ENCODE assay signal across 26 cellular contexts in genomic region chr4:8127051-8127798, GRCh38. TPM values are rescaled to one million over a fixed set of nuclear protein-coding genes. Genes with fewer than 3 reads are reported as not detected.
A peak's percentile ranks its signal among the peaks of the same experiment; 100 is the strongest.
DNase-seq lines count a peak whose midpoint lies in the region; FAIRE-seq and TF ChIP-seq lines count a peak whose summit lies in the region.
"Had no signal": no experiment of that assay in that cellular context is flagged by ENCODE, and none has a peak within 500 bp of the region (broad histone marks: within the 10 kb centered on the region; RNA-seq: fewer than 3 reads in every experiment).

No MANE protein-coding gene starts in this region.

- FAIRE-seq in H1 (lab: Jason Lieb, UNC), result no peak
- FAIRE-seq: A204.1, GM12878, HTR-8/SVneo had no signal

- no peaks in the 10 kb centered on the region for H3K27me3 Mint-ChIP-seq in neural crest cell (ENCODE audit: low read depth)
- H3K27me3 Mint-ChIP-seq: CD4-positive, alpha-beta T cell had no signal

- H2BK20ac ChIP-seq in H1 (ENCODE audit: low read length), result no peak overlapping the region

- H3K9ac ChIP-seq in HUES48 (ENCODE audit: low read depth, low read length), result no peak overlapping the region; the same call in 1 of the 2 replicates
- H3K9ac ChIP-seq in H1 (replicated peaks in 1 of 4; ENCODE audit: extremely low read depth in 1 of 4, low read depth in 3 of 4, low read length in 3 of 4), result peak overlapping the region in 1 of 4 experiments; percentile 18; a peak in 1 of 7 replicates
- H3K9ac ChIP-seq: SK-N-SH had no signal

- POLR2A ChIA-PET in H1 (lab: Charles Lee; ENCODE audit: partially characterized antibody), result interaction anchor here (0.6 to 1.3 kb wide), 2 partner anchors 15 to 595 kb away, joined by 4 read pairs; no protein-coding TSS in a partner anchor

- peaks cover 14% of the 10 kb centered on the region for H3K4me1 Mint-ChIP-seq in neural crest cell
- H3K4me1 Mint-ChIP-seq: IgD-negative memory B cell had no signal

- H4K8ac ChIP-seq in H1 (ENCODE audit: extremely low read depth, insufficient read depth, low read length), result peak overlapping the region; percentile 52

- no peak overlapping the region for H3K23ac ChIP-seq in H1 (ENCODE audit: insufficient read length)

- CTCF ChIA-PET in H1 (lab: Charles Lee; ENCODE audit: partially characterized antibody), result interaction anchor here (0.9 to 2.2 kb wide), 9 partner anchors 9 to 191 kb away, joined by 3 to 9 read pairs (median 4); no protein-coding TSS in a partner anchor

- no peaks in the 10 kb centered on the region for H3K79me1 ChIP-seq in H1 (ENCODE audit: low read depth, low read length)

- peak overlapping the region; percentile 45 for H3K27ac ChIP-seq in HUES48 (ENCODE audit: low read depth, low read length)
- no peak overlapping the region for H3K27ac ChIP-seq in H1 (ENCODE audit: low read depth, low read length)
- H3K27ac ChIP-seq: RWPE1 had no signal

- H2BK15ac ChIP-seq in H1 (ENCODE audit: low read length), result no peak overlapping the region

- 89% methylated on average over 24 of the region's 28 CpGs; no CpG with 5 or more reads in 1 of the 2 experiments for WGBS in H1 (ENCODE audit: extremely low coverage in 1 of 2, insufficient coverage in 1 of 2, insufficient read length in 1 of 2, insufficient replicate concordance in 2 of 2, low coverage in 1 of 2, low lambda C conversion rate in 2 of 2, missing lambda C conversion rate in 1 of 2), 2 experiments

- H2AFZ ChIP-seq in H1 (ENCODE audit: low read length), result no peak overlapping the region

- no peak for TF ChIP-seq CTCF in H1 (IDR thresholded peaks at IDR 0.05; ENCODE audit: control extremely low read depth in 1 of 3, insufficient read depth in 1 of 3, low read depth in 1 of 3, low read length in 3 of 3)
- no peak for TF ChIP-seq CTCF in neural crest cell (conservative IDR thresholded peaks at IDR 0.05)

- H3K4me3 ChIP-seq in HUES48 (ENCODE audit: low read depth, low read length) (no peak overlapping the region), H1 (ENCODE audit: extremely low read depth in 1 of 4, insufficient read depth in 2 of 4, low read depth in 3 of 4, low read length in 4 of 4) (no peak overlapping the region)
- H3K4me3 ChIP-seq: GM12878, HAP-1 had no signal

- H2BK5ac ChIP-seq in H1 (ENCODE audit: low read depth, low read length), result 0 out of 2 replicates have a peak overlapping the region, but pooled peaks have one; percentile 60

- no peak for TF ChIP-seq RAD21 in H1 (IDR thresholded peaks at IDR 0.05 in 1 of 2, conservative IDR thresholded peaks at IDR 0.05 in 1 of 2; ENCODE audit: low read depth in 2 of 2, low read length in 2 of 2)

- H3K36me3 Mint-ChIP-seq in neural crest cell (ENCODE audit: low read depth), result no peaks in the 10 kb centered on the region
- H3K36me3 Mint-ChIP-seq: IgD-negative memory B cell had no signal

- no peak overlapping the region for H4K5ac ChIP-seq in H1 (ENCODE audit: insufficient read length, low read depth, low read length)

- H3K4me1 ChIP-seq in HUES48 (ENCODE audit: control insufficient read depth, insufficient read depth, low read length) (peaks cover 11% of the 10 kb centered on the region), H1 (replicated peaks in 1 of 4; ENCODE audit: control insufficient read depth in 3 of 4, insufficient read depth in 4 of 4, low read length in 3 of 4) (peaks cover 0 to 13% (median 6%) of the 10 kb centered on the region in 4 experiments; a peak in 5 of 7 replicates)
- H3K4me1 ChIP-seq: HAP-1 had no signal

- no peak overlapping the region for H3K4me2 ChIP-seq in H1 (ENCODE audit: insufficient read depth in 1 of 2, low read depth in 2 of 2, low read length in 2 of 2)
- H3K4me2 ChIP-seq: SK-N-SH had no signal

- H3K18ac ChIP-seq in H1 (ENCODE audit: extremely low read depth, low read length), result no peak overlapping the region

- H3K9me3 Mint-ChIP-seq in neural crest cell, result no peaks in the 10 kb centered on the region
- H3K9me3 Mint-ChIP-seq: CD4-positive, alpha-beta T cell; IgD-negative memory B cell had no signal

- H3K27ac Mint-ChIP-seq in neural crest cell (ENCODE audit: unreplicated experiment), result peak overlapping the region; percentile 6
- H3K27ac Mint-ChIP-seq: CD4-positive, alpha-beta T cell; IgD-negative memory B cell had no signal

- no peak for TF ChIP-seq POLR2A in H1 (IDR thresholded peaks at IDR 0.05; ENCODE audit: control extremely low read depth in 1 of 2, low read depth in 2 of 2, low read length in 2 of 2)

- H2AK5ac ChIP-seq in H1 (ENCODE audit: low read depth, low read length), result no peak overlapping the region

- no peak overlapping the region for H4K91ac ChIP-seq in H1 (replicated peaks; ENCODE audit: insufficient read length, low read length)

- H4K20me1 ChIP-seq in H1 (replicated peaks in 1 of 2; ENCODE audit: control insufficient read depth in 1 of 2, insufficient read depth in 2 of 2, low read length in 2 of 2), result no peaks in the 10 kb centered on the region

- no peak overlapping the region for H3K56ac ChIP-seq in H1 (replicated peaks; ENCODE audit: insufficient read length, low read depth, low read length)

- H2BK120ac ChIP-seq in H1 (replicated peaks; ENCODE audit: low read depth, low read length), result no peak overlapping the region

- no peaks in the 10 kb centered on the region for H3K27me3 ChIP-seq in HUES48 (ENCODE audit: control insufficient read depth, insufficient read depth, low read length)
- no peaks in the 10 kb centered on the region; a peak in 1 of 7 replicates for H3K27me3 ChIP-seq in H1 (replicated peaks in 1 of 4; ENCODE audit: control insufficient read depth in 3 of 4, extremely low read depth in 1 of 4, insufficient read depth in 3 of 4, low read length in 3 of 4)
- H3K27me3 ChIP-seq: BE2C had no signal

- H3K79me2 ChIP-seq in H1 (ENCODE audit: control insufficient read depth in 1 of 2, insufficient read depth in 2 of 2, low read length in 2 of 2), result no peaks in the 10 kb centered on the region

- H3K23me2 ChIP-seq in H1 (ENCODE audit: low read depth, low read length), result no peaks in the 10 kb centered on the region

- DNase-seq in A172 (ENCODE audit: low spot score) (peak; percentile 40), H1 (ENCODE audit: low read depth in 1 of 2, low spot score in 2 of 2) (no peak), neural crest cell (ENCODE audit: low read depth, low spot score) (no peak), NCI-H69 (lab: John Stamatoyannopoulos, UW) (no peak), NCI-H345 treated with DMSO at 0.1 percent for 48 hours (lab: John Stamatoyannopoulos, UW; ENCODE audit: unreplicated experiment) (no peak), iPS-NIHi7 (ENCODE audit: extremely low spot score) (no peak), posterior vena cava (ENCODE audit: low spot score) (no peak)
- DNase-seq: BE2C; CD4-positive, alpha-beta T cell; COR-L47; DMS79; Karpas-422; MV-4-11; NCI-H1694; NCI-H2081 treated with DMSO at 0.1 percent for 48 hours; NCI-H748 treated with DMSO at 0.1 percent for 48 hours; SIG-M5; SK-N-SH had no signal

- no peak overlapping the region for H3K14ac ChIP-seq in H1 (ENCODE audit: insufficient read length)

- H3K36me3 ChIP-seq in HUES48 (ENCODE audit: control insufficient read depth, insufficient read depth, low read length), result no peaks in the 10 kb centered on the region
- no peaks in the 10 kb centered on the region for H3K36me3 ChIP-seq in H1 (ENCODE audit: control insufficient read depth in 2 of 4, insufficient read depth in 4 of 4, low read length in 3 of 4)
- H3K36me3 ChIP-seq: BE2C, HAP-1 had no signal

- no peak overlapping the region for H3K4me3 Mint-ChIP-seq in neural crest cell
- H3K4me3 Mint-ChIP-seq: CD4-positive, alpha-beta T cell; IgD-negative memory B cell had no signal

- H3K9me3 ChIP-seq in HUES48 (ENCODE audit: control insufficient read depth, insufficient read depth, low read length) (no peaks in the 10 kb centered on the region), H1 (ENCODE audit: insufficient read depth in 2 of 2, low read depth in 1 of 2, low read length in 1 of 2) (no peaks in the 10 kb centered on the region)
- H3K9me3 ChIP-seq: BE2C, HAP-1, SK-N-SH had no signal

- H3K4ac ChIP-seq in H1 (replicated peaks; ENCODE audit: insufficient read length, low read depth, low read length), result no peak overlapping the region

- no peak for TF ChIP-seq EP300 in H1 (IDR thresholded peaks at IDR 0.05; ENCODE audit: borderline replicate concordance in 1 of 2, low read depth in 2 of 2, low read length in 2 of 2)

- H2BK12ac ChIP-seq in H1 (ENCODE audit: low read depth, low read length), result peak overlapping the region; percentile 75; the same call in 1 of the 2 replicates

- intact Hi-C loops in posterior vena cava (cut with DNase I), result no loop called here

TF ChIP-seq in H1, 55 proteins besides CTCF, POLR2A, EP300 and RAD21:
- no peak for TF ChIP-seq GTF2F1 (IDR thresholded peaks at IDR 0.05; ENCODE audit: borderline replicate concordance, low read depth, low read length)
- no peak for TF ChIP-seq NANOG (IDR thresholded peaks at IDR 0.05; ENCODE audit: insufficient read depth, low read depth, low read length, poor library complexity, severe bottlenecking)
- no peak for TF ChIP-seq CBX8 (IDR thresholded peaks at IDR 0.05; ENCODE audit: borderline replicate concordance, low read depth, low read length)
- no peak for TF ChIP-seq EZH2 (IDR thresholded peaks at IDR 0.05; ENCODE audit: low read depth, low read length, severe bottlenecking)
- no peak for TF ChIP-seq ZNF274 (IDR thresholded peaks at IDR 0.05; ENCODE audit: borderline replicate concordance, extremely low read depth, low read length)
- no peak for TF ChIP-seq CHD2 (IDR thresholded peaks at IDR 0.05; ENCODE audit: low read length)
- TF ChIP-seq JUN (IDR thresholded peaks at IDR 0.05; ENCODE audit: low read depth, low read length), result no peak
- no peak for TF ChIP-seq CREB1 (IDR thresholded peaks at IDR 0.05)

RNA-seq across cellular contexts. Expression of gene ABLIM2, which starts 31.4 kb away (rescaled TPM):
- total RNA-seq in A172 (2014; rRNA removed; shearing (Covaris generic)), result 1.3 and 5.1 TPM in 2 replicates
- total RNA-seq in H1 (2021; fragmentation: NEBNext Ultra II Directional; extraction: Animal tissue kit (Norgen Biotek cat#: 25700)), result 2.8 and 3.0 TPM in 2 replicates
- polyA plus RNA-seq in H1 (2011; rRNA removed), result 3.0 TPM in 2 replicates
- 3.6 TPM for polyA plus RNA-seq in H1 (2011; cell fraction: cytosol; rRNA removed)
- 5.9 TPM for polyA plus RNA-seq in H1 (2011; cell fraction: nucleus; rRNA removed)
- 2.9 to 4.0 TPM (median 3.3 TPM) in 4 replicates for polyA plus RNA-seq in H1 (2012, experiment 1 of 2)
- 2.2 TPM for polyA plus RNA-seq in H1 (2012, experiment 2 of 2)
- 0.95 TPM for polyA plus RNA-seq in H1 (2013, experiment 1 of 2)
- 1.2 TPM for polyA plus RNA-seq in H1 (2013, experiment 2 of 2)
- polyA minus RNA-seq in H1 (2011; rRNA and poly(A)+ RNA removed), result 2.7 and 4.9 TPM in 2 replicates
- polyA minus RNA-seq in H1 (2011; cell fraction: cytosol; rRNA and poly(A)+ RNA removed), result 1.2 TPM
- 9.1 TPM for polyA minus RNA-seq in H1 (2011; cell fraction: nucleus; rRNA and poly(A)+ RNA removed)
- 3.8 and 6.8 TPM in 2 replicates for total RNA-seq in neural crest cell
- total RNA-seq in posterior vena cava, result 10 to 100 TPM; 11.7 to 23.8 TPM
- total RNA-seq: M059J had no signal
